In genomic region chr3:115877647-115877934, GRCh38 we compare ENCODE assay signal across 16 cellular contexts.
A peak's percentile ranks its signal among the peaks of the same experiment; 100 is the strongest.
DNase-seq lines count a peak whose midpoint lies in the region; ATAC-seq and TF ChIP-seq lines count a peak whose summit lies in the region.
"Had no signal": no experiment of that assay in that cellular context is flagged by ENCODE, and none has a peak within 500 bp of the region (broad histone marks: within the 10 kb centered on the region; RNA-seq: fewer than 3 reads in every experiment).

No MANE protein-coding gene starts in this region.

- CTCF ChIA-PET in PC-3 (lab: Charles Lee): no interaction called here

- no peaks in the 10 kb centered on the region for H3K9me3 ChIP-seq in PC-3 (ENCODE audit: low read length)
- H3K9me3 ChIP-seq in thoracic aorta: no peaks in the 10 kb centered on the region

- H3K4me2 ChIP-seq in PC-3 (ENCODE audit: low read length): peak overlapping the region; percentile 44; the same call in 1 of the 2 replicates

- no peak overlapping the region for H2AFZ ChIP-seq in PC-3 (ENCODE audit: low read length)

- H3K79me2 ChIP-seq in PC-3 (ENCODE audit: low read length): no peaks in the 10 kb centered on the region

- no peak overlapping the region for H3K9ac ChIP-seq in PC-3 (ENCODE audit: low read length)

- H3K27me3 ChIP-seq in PC-3 (ENCODE audit: low read length): no peaks in the 10 kb centered on the region
- H3K27me3 ChIP-seq in dorsolateral prefrontal cortex: no peaks in the 10 kb centered on the region
- no peaks in the 10 kb centered on the region for H3K27me3 ChIP-seq in thoracic aorta (replicated peaks; ENCODE audit: insufficient read depth)

- intact Hi-C loops in PC-3 (cut with micrococcal nuclease): loop anchor here (2.0 kb wide), 1 partner anchor 55 kb away; no protein-coding TSS in a partner anchor
- intact Hi-C loops in dorsolateral prefrontal cortex (cut with DNase I): no loop called here

- no peaks in the 10 kb centered on the region for H3K9me2 ChIP-seq in PC-3 (replicated peaks; ENCODE audit: low read length)

- H3K4me3 ChIP-seq in PC-3 (ENCODE audit: low read length) (no peak overlapping the region), dorsolateral prefrontal cortex (peak overlapping the region in 49 of 59 donors; percentile 3 to 53 (median 27)), thoracic aorta (peak overlapping the region; percentile 20)

- no peak overlapping the region for H3K27ac ChIP-seq in PC-3 (ENCODE audit: low read length)
- peak overlapping the region in 3 of 59 donors; percentile 16 to 43 (median 19) for H3K27ac ChIP-seq in dorsolateral prefrontal cortex
- no peak overlapping the region for H3K27ac ChIP-seq in thoracic aorta
- H3K27ac ChIP-seq: C4-2B, epithelial cell of prostate had no signal

- POLR2A ChIA-PET in PC-3 (lab: Charles Lee; ENCODE audit: unreplicated experiment): interaction anchor here (0.5 to 0.6 kb wide), 2 partner anchors 85 to 1773 kb away, joined by 3 read pairs; no protein-coding TSS in a partner anchor

- TF ChIP-seq CTCF in PC-3 (conservative IDR thresholded peaks at IDR 0.05; ENCODE audit: low read depth, low read length) (no peak), dorsolateral prefrontal cortex (IDR thresholded peaks at IDR 0.05 in 54 of 56, conservative IDR thresholded peaks at IDR 0.05 in 2 of 56; ENCODE audit: low read depth in 1 of 56, partially characterized antibody in 56 of 56) (no peak), thoracic aorta (IDR thresholded peaks at IDR 0.05) (no peak)

- ATAC-seq in PC-3 (no peak), thoracic aorta (ENCODE audit: insufficient number of reproducible peaks, low FRiP score, low read depth) (no peak), GM19351 (IDR thresholded peaks at IDR 0.05; ENCODE audit: unreplicated experiment) (no peak)
- ATAC-seq: HepG2 had no signal

- DNase-seq in PC-3: no peak
- DNase-seq in dorsolateral prefrontal cortex: no peak
- DNase-seq in myocyte (ENCODE audit: low read depth): peak; percentile 16
- DNase-seq in thoracic aorta (ENCODE audit: low spot score): no peak
- no peak for DNase-seq in AG08395 (ENCODE audit: low spot score)
- no peak for DNase-seq in retina
- DNase-seq: activated CD4-positive, alpha-beta T cell treated with anti-CD3 and anti-CD28 coated beads, Interleukin-2, amount 10 ng/mL, durations not matched to agents 24 days and 14 days; aorta; cortex of kidney; DMS53; kidney glomerular epithelial cell; substantia nigra had no signal

- no peaks in the 10 kb centered on the region for H4K20me1 ChIP-seq in PC-3 (ENCODE audit: low read length)

- BruUV-seq in PC-3 (replicated peaks; lab: Mats Ljungman, UMichigan): no TSS peak

- H3K36me3 ChIP-seq in PC-3 (ENCODE audit: low read depth, low read length): no peaks in the 10 kb centered on the region
- no peaks in the 10 kb centered on the region for H3K36me3 ChIP-seq in thoracic aorta

- H3K4me1 ChIP-seq in PC-3 (ENCODE audit: insufficient read depth, low read length) (peaks cover 9% of the 10 kb centered on the region; the same call in 1 of the 2 replicates), thoracic aorta (ENCODE audit: control insufficient read depth in 1 of 2, low read depth in 2 of 2) (no peaks in the 10 kb centered on the region)

- H3F3A ChIP-seq in PC-3 (ENCODE audit: low read length, unreplicated experiment): no peaks in the 10 kb centered on the region
